In genomic region chr10:50294582-50294981, GRCh38 we compare ENCODE assay signal across 2 cellular contexts.
TF ChIP-seq lines count a peak whose summit lies in the region.

No MANE protein-coding gene starts in this region.

TF ChIP-seq in HepG2, 621 proteins besides CTCF, POLR2A, EP300 and RAD21:
- no peak for TF ChIP-seq TFE3 (CRISPR knock-in tag; IDR thresholded peaks at IDR 0.05)
- no peak for TF ChIP-seq ETV5 (CRISPR knock-in tag; IDR thresholded peaks at IDR 0.05; ENCODE audit: borderline replicate concordance)
- TF ChIP-seq ZBTB33 (CRISPR knock-in tag; IDR thresholded peaks at IDR 0.05), result no peak
- no peak for TF ChIP-seq ZNF800 (CRISPR knock-in tag; IDR thresholded peaks at IDR 0.05)
- TF ChIP-seq ZNF383 (CRISPR knock-in tag; IDR thresholded peaks at IDR 0.05; ENCODE audit: borderline replicate concordance), result no peak
- no peak for TF ChIP-seq SIX4 (CRISPR knock-in tag; IDR thresholded peaks at IDR 0.05)
- TF ChIP-seq ZNF607 (CRISPR knock-in tag; IDR thresholded peaks at IDR 0.05; ENCODE audit: borderline replicate concordance), result no peak
- no peak for TF ChIP-seq ZNF569 (CRISPR knock-in tag; IDR thresholded peaks at IDR 0.05; ENCODE audit: borderline replicate concordance)
- no peak for TF ChIP-seq SALL1 (CRISPR knock-in tag; IDR thresholded peaks at IDR 0.05)

TF ChIP-seq in H1, 55 proteins besides CTCF, POLR2A, EP300 and RAD21:
- TF ChIP-seq CBX8 (IDR thresholded peaks at IDR 0.05; ENCODE audit: borderline replicate concordance, low read depth, low read length) (no peak), CREB1 (IDR thresholded peaks at IDR 0.05) (no peak), YY1 (IDR thresholded peaks at IDR 0.05; ENCODE audit: low read depth, low read length) (no peak), TAF1 (IDR thresholded peaks at IDR 0.05; ENCODE audit: low read depth, low read length) (no peak), CHD1 (IDR thresholded peaks at IDR 0.05; ENCODE audit: low read depth, low read length) (no peak)
